ENCODE assay signal across 20 cellular contexts in genomic region chr10:66748217-66748616, GRCh38.
DNase-seq lines count a peak whose midpoint lies in the region; ATAC-seq, FAIRE-seq and TF ChIP-seq lines count a peak whose summit lies in the region.
"Had no signal": no experiment of that assay in that cellular context is flagged by ENCODE, and none has a peak within 500 bp of the region (broad histone marks: within the 10 kb centered on the region; RNA-seq: fewer than 3 reads in every experiment).

No MANE protein-coding gene starts in this region.

- no peak for TF ChIP-seq POLR2A in GM12892 (IDR thresholded peaks at IDR 0.05; ENCODE audit: low read depth, low read length)

- H2AFZ ChIP-seq in SK-N-SH (ENCODE audit: low read depth): no peak overlapping the region
- peak overlapping the region; percentile 67 for H2AFZ ChIP-seq in keratinocyte (ENCODE audit: control insufficient read depth, low read length)
- no peak overlapping the region for H2AFZ ChIP-seq in H9 (ENCODE audit: low read length)
- H2AFZ ChIP-seq: GM23338 had no signal

- no peak overlapping the region for H3K23ac ChIP-seq in H9 (ENCODE audit: insufficient read length, low read depth, low read length)

- peaks cover 3% of the 10 kb centered on the region for H3F3A ChIP-seq in SK-N-SH (replicated peaks; ENCODE audit: insufficient read depth)

- H3K9me2 ChIP-seq in SK-N-SH: no peaks in the 10 kb centered on the region

- no peak overlapping the region for H2BK12ac ChIP-seq in H9 (ENCODE audit: insufficient read length, low read depth, low read length)

- no peaks in the 10 kb centered on the region; a peak in 1 of 4 replicates for H3K4me1 ChIP-seq in SK-N-SH (ENCODE audit: control insufficient read depth in 1 of 2, insufficient read depth in 2 of 2, low read depth in 1 of 2, low read length in 1 of 2)
- peaks cover 6% of the 10 kb centered on the region for H3K4me1 ChIP-seq in adipocyte (ENCODE audit: control insufficient read depth, insufficient read depth, low read length)
- H3K4me1 ChIP-seq in keratinocyte (ENCODE audit: control insufficient read depth, extremely low read depth, insufficient read depth, low read length): peaks cover 16% of the 10 kb centered on the region
- H3K4me1 ChIP-seq in skeletal muscle satellite cell (ENCODE audit: control insufficient read depth, insufficient read depth, low read length): peaks cover 23% of the 10 kb centered on the region
- H3K4me1 ChIP-seq in H9 (ENCODE audit: insufficient read depth, low read length): no peaks in the 10 kb centered on the region

- H3K4me3 ChIP-seq in SK-N-SH (ENCODE audit: low read depth in 2 of 2, low read length in 1 of 2) (no peak overlapping the region), adipocyte (ENCODE audit: low read length) (no peak overlapping the region), keratinocyte (ENCODE audit: control insufficient read depth in 2 of 3, extremely low read depth in 1 of 3, insufficient read depth in 2 of 3, low read depth in 1 of 3, low read length in 3 of 3) (no peak overlapping the region), skeletal muscle satellite cell (ENCODE audit: low read length) (no peak overlapping the region)
- H3K4me3 ChIP-seq: GM23338 had no signal

- no peak overlapping the region for H3K18ac ChIP-seq in H9 (ENCODE audit: insufficient read length, low read depth, low read length)

- no peak overlapping the region for H4K8ac ChIP-seq in H9 (replicated peaks; ENCODE audit: insufficient read length, low read depth, low read length)

- TF ChIP-seq CTCF in SK-N-SH (IDR thresholded peaks at IDR 0.05) (peak; percentile 20), keratinocyte (optimal IDR thresholded peaks at IDR 0.05 in 1 of 3, IDR thresholded peaks at IDR 0.05 in 1 of 3, conservative IDR thresholded peaks at IDR 0.05 in 1 of 3; ENCODE audit: extremely low read depth in 1 of 3, insufficient read depth in 2 of 3, low read length in 3 of 3) (no peak), H9 (conservative IDR thresholded peaks at IDR 0.05) (no peak)

- H3K4me1 Mint-ChIP-seq in H9: no peaks in the 10 kb centered on the region
- H3K4me1 Mint-ChIP-seq: GM23338 had no signal

- H3K36me3 ChIP-seq in SK-N-SH (replicated peaks in 1 of 2; ENCODE audit: control insufficient read depth in 1 of 2, insufficient read depth in 2 of 2, low read length in 1 of 2) (no peaks in the 10 kb centered on the region), adipocyte (ENCODE audit: control insufficient read depth, insufficient read depth, low read length, severe bottlenecking) (no peaks in the 10 kb centered on the region), keratinocyte (ENCODE audit: control insufficient read depth in 2 of 2, extremely low read depth in 1 of 2, insufficient read depth in 2 of 2, low read length in 2 of 2) (no peaks in the 10 kb centered on the region), skeletal muscle satellite cell (ENCODE audit: insufficient read depth, low read length) (no peaks in the 10 kb centered on the region)

- H2BK15ac ChIP-seq in H9 (ENCODE audit: low read depth, low read length): no peak overlapping the region

- H2AK5ac ChIP-seq in H9 (ENCODE audit: insufficient read length, low read length): no peak overlapping the region

- ATAC-seq in SK-N-SH treated with all-trans-retinoic acid at 6 μM for 48 hours: no peak
- ATAC-seq: GM23338 had no signal

- H4K20me1 ChIP-seq in SK-N-SH (ENCODE audit: insufficient read depth) (no peaks in the 10 kb centered on the region), keratinocyte (ENCODE audit: control insufficient read depth, extremely low read depth, insufficient read depth, low read length) (no peaks in the 10 kb centered on the region), H9 (ENCODE audit: control insufficient read depth, insufficient read depth, insufficient read length) (no peaks in the 10 kb centered on the region)

- no peak overlapping the region for H2BK5ac ChIP-seq in H9 (ENCODE audit: insufficient read length, low read length)

- TF ChIP-seq EP300 in SK-N-SH (IDR thresholded peaks at IDR 0.05; ENCODE audit: borderline replicate concordance in 1 of 2, low read depth in 1 of 2, low read length in 1 of 2): no peak

- POLR2A ChIA-PET in SK-N-SH (lab: Yijun Ruan, JAX): no interaction called here

- DNase-seq in SK-N-SH: no peak
- peak; percentile 23 for DNase-seq in adipocyte (ENCODE audit: low read depth)
- no peak for DNase-seq in keratinocyte (ENCODE audit: low read depth, low spot score)
- no peak for DNase-seq in H9
- no peak for DNase-seq in GM12892 (ENCODE audit: insufficient read length)
- DNase-seq in GM19238 (ENCODE audit: insufficient read length, low spot score): no peak
- DNase-seq: C1 segment of cervical spinal cord, COR-L47, KBM-7, NCI-H1417, NCI-H1930, NCI-H2171 treated with DMSO at 0.1 percent for 48 hours, NCI-H510A, NCI-H82, SIG-M5 had no signal

- H3K9me3 ChIP-seq in SK-N-SH (no peaks in the 10 kb centered on the region), adipocyte (ENCODE audit: control insufficient read depth, low read length) (no peaks in the 10 kb centered on the region), keratinocyte (ENCODE audit: control insufficient read depth, low read depth, low read length) (no peaks in the 10 kb centered on the region), skeletal muscle satellite cell (replicated peaks; ENCODE audit: low read length) (no peaks in the 10 kb centered on the region), H9 (ENCODE audit: control insufficient read depth, low read depth, low read length) (no peaks in the 10 kb centered on the region)

- H3K27ac Mint-ChIP-seq in H9: no peak overlapping the region
- H3K27ac Mint-ChIP-seq: GM23338 had no signal

- no peaks in the 10 kb centered on the region for H3K79me2 ChIP-seq in SK-N-SH (ENCODE audit: insufficient read depth)
- no peaks in the 10 kb centered on the region for H3K79me2 ChIP-seq in keratinocyte (ENCODE audit: control insufficient read depth, insufficient read depth, low read length)
- H3K79me2 ChIP-seq in H9 (ENCODE audit: insufficient read depth, low read length): no peaks in the 10 kb centered on the region

- H3K27ac ChIP-seq in SK-N-SH (ENCODE audit: low read depth in 2 of 2, low read length in 1 of 2) (peak overlapping the region in 1 of 2 experiments; percentile 43; a peak in 2 of 4 replicates), keratinocyte (ENCODE audit: control insufficient read depth, insufficient read depth, low read length) (peak overlapping the region; percentile 58), H9 (ENCODE audit: insufficient read length, low read depth, low read length) (no peak overlapping the region)
- H3K27ac ChIP-seq: 22Rv1 had no signal

- H3K36me3 Mint-ChIP-seq in H9 (ENCODE audit: insufficient read depth in 1 of 3, low read depth in 3 of 3): no peaks in the 10 kb centered on the region; a peak in 1 of 7 replicates

- no peak overlapping the region for H4K5ac ChIP-seq in H9 (ENCODE audit: insufficient read length, low read depth, low read length)

- H3K27me3 ChIP-seq in SK-N-SH (ENCODE audit: insufficient read depth): no peaks in the 10 kb centered on the region; the same call in 1 of the 2 replicates
- no peaks in the 10 kb centered on the region for H3K27me3 ChIP-seq in adipocyte (replicated peaks; ENCODE audit: control insufficient read depth, insufficient read depth, low read length)
- no peaks in the 10 kb centered on the region for H3K27me3 ChIP-seq in keratinocyte (ENCODE audit: control insufficient read depth, extremely low read depth, insufficient read depth, low read length)
- H3K27me3 ChIP-seq in skeletal muscle satellite cell (ENCODE audit: control insufficient read depth, insufficient read depth, low read length): no peaks in the 10 kb centered on the region
- no peaks in the 10 kb centered on the region for H3K27me3 ChIP-seq in H9 (ENCODE audit: insufficient read depth, low read length)

- 0 out of 2 replicates have a peak overlapping the region, but pooled peaks have one; percentile 34 for H3K4me2 ChIP-seq in SK-N-SH
- no peak overlapping the region for H3K4me2 ChIP-seq in keratinocyte (ENCODE audit: control insufficient read depth, extremely low read depth, insufficient read depth, low read depth, low read length)
- H3K4me2 ChIP-seq in skeletal muscle satellite cell (ENCODE audit: low read length): peak overlapping the region; percentile 48
- no peak overlapping the region for H3K4me2 ChIP-seq in H9 (ENCODE audit: insufficient read depth, insufficient read length, low read length)
- H3K4me2 ChIP-seq: GM23338 had no signal

- no peaks in the 10 kb centered on the region for H3K23me2 ChIP-seq in H9 (ENCODE audit: insufficient read length, low read depth, low read length, poor library complexity, severe bottlenecking)

- no peak overlapping the region for H3K56ac ChIP-seq in H9 (ENCODE audit: insufficient read length, low read depth, low read length)

- H3K9ac ChIP-seq in SK-N-SH (no peak overlapping the region), adipocyte (ENCODE audit: low read length) (no peak overlapping the region), keratinocyte (ENCODE audit: control insufficient read depth, extremely low read depth, insufficient read depth, low read length) (no peak overlapping the region), skeletal muscle satellite cell (ENCODE audit: low read depth, low read length) (peak overlapping the region; percentile 26), H9 (ENCODE audit: extremely low read depth, insufficient read length, low read length) (no peak overlapping the region)

- CTCF ChIA-PET in SK-N-SH (lab: Yijun Ruan, JAX): interaction anchor here (1.0 kb wide), 1 partner anchor 1564 kb away, joined by 3 read pairs; no protein-coding TSS in a partner anchor

- FAIRE-seq in keratinocyte (lab: Jason Lieb, UNC) (no peak), GM12892 (lab: Jason Lieb, UNC) (no peak)
- FAIRE-seq: GM18507 had no signal

- H3K27me3 Mint-ChIP-seq in H9 (ENCODE audit: low read depth): no peaks in the 10 kb centered on the region

- no peak overlapping the region for H3K4ac ChIP-seq in H9 (ENCODE audit: low read depth, low read length)

- H2BK120ac ChIP-seq in H9 (ENCODE audit: low read depth, low read length, poor library complexity, severe bottlenecking): no peak overlapping the region

- H4K91ac ChIP-seq in H9 (ENCODE audit: insufficient read length, low read depth, low read length): no peak overlapping the region

- no peak overlapping the region for H2BK20ac ChIP-seq in H9 (ENCODE audit: low read depth, low read length, poor library complexity, severe bottlenecking)

- H3K9me3 Mint-ChIP-seq in H9: no peaks in the 10 kb centered on the region
- H3K9me3 Mint-ChIP-seq: GM23338 had no signal

- H3K9me1 ChIP-seq in keratinocyte (ENCODE audit: control insufficient read depth, extremely low read depth, insufficient read depth, low read length): no peaks in the 10 kb centered on the region

- no peak for TF ChIP-seq RAD21 in SK-N-SH (IDR thresholded peaks at IDR 0.05; ENCODE audit: low read length)

- dilution Hi-C loops in keratinocyte (cut with MboI; ENCODE audit: extremely low pct_ligation_motif_present, low sequenced_read_pairs): no loop called here

- H3K14ac ChIP-seq in H9 (ENCODE audit: insufficient read depth, low read length): no peak overlapping the region

- H3K79me1 ChIP-seq in H9 (ENCODE audit: insufficient read depth, low read depth, low read length, poor library complexity, severe bottlenecking): no peaks in the 10 kb centered on the region

- 50% methylated on average over 1 of the region's 1 CpG for WGBS in SK-N-SH (ENCODE audit: low lambda C conversion rate)
- no CpG with 5 or more reads among the region's 1 CpG for WGBS in H9 (ENCODE audit: extremely low coverage, insufficient read length, low lambda C conversion rate)

- no peak overlapping the region for H3T11ph ChIP-seq in H9 (ENCODE audit: low read length)

- H3K4me3 Mint-ChIP-seq in H9: no peak overlapping the region
- H3K4me3 Mint-ChIP-seq: GM23338 had no signal

Comparison
In these comparisons a context has a peak if more than half of its experiments do, and no peak if none do; other contexts are left out.
1. H3K4me2 ChIP-seq: peak in SK-N-SH (single experiment) and skeletal muscle satellite cell (single experiment); none in keratinocyte (single experiment) and H9 (single experiment).